1 cellular context compared by ENCODE assay signal in the genomic region with DNA sequence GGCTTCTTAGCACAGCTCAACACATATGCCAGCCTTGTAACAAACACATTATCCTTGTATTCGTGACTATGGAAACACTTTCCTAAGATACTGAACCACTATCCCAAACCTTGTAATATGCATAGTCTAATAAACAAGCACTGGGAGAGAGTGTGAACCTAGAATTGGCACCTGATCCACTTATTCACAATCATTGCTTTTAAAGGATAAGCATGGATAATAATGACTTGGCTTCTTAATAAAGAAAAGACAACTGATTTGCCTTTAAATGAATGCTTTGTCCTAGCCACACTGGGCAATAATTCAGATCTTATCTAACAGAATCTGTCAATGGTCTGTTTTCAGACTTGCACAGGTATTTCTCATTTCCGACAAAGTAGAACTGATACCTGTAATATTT.
TF ChIP-seq lines count a peak whose summit lies in the region.

No MANE protein-coding gene starts in this region.

TF ChIP-seq in WTC11, 78 proteins besides CTCF, POLR2A, EP300 and RAD21:
- TF ChIP-seq ESRRA (CRISPR knock-in tag; IDR thresholded peaks at IDR 0.05; ENCODE audit: borderline replicate concordance) (no peak), RELA (CRISPR knock-in tag; IDR thresholded peaks at IDR 0.05; ENCODE audit: borderline replicate concordance) (no peak), ZNF263 (CRISPR knock-in tag; IDR thresholded peaks at IDR 0.05; ENCODE audit: low read depth) (no peak), ATF1 (CRISPR knock-in tag; IDR thresholded peaks at IDR 0.05) (no peak), ZNF219 (CRISPR knock-in tag; IDR thresholded peaks at IDR 0.05; ENCODE audit: borderline replicate concordance) (no peak), ZBTB21 (CRISPR knock-in tag; IDR thresholded peaks at IDR 0.05; ENCODE audit: borderline replicate concordance) (no peak), ELF4 (CRISPR knock-in tag; IDR thresholded peaks at IDR 0.05; ENCODE audit: low read depth) (no peak), GTF2I (CRISPR knock-in tag; conservative IDR thresholded peaks at IDR 0.05) (no peak), NR2C2 (CRISPR knock-in tag; IDR thresholded peaks at IDR 0.05) (no peak), NFATC4 (CRISPR knock-in tag; IDR thresholded peaks at IDR 0.05) (no peak), MXD4 (CRISPR knock-in tag; IDR thresholded peaks at IDR 0.05; ENCODE audit: borderline replicate concordance) (no peak), GABPB1 (CRISPR knock-in tag; IDR thresholded peaks at IDR 0.05) (no peak), HMGA2 (CRISPR knock-in tag; IDR thresholded peaks at IDR 0.05) (no peak), PRRX2 (CRISPR knock-in tag; IDR thresholded peaks at IDR 0.05) (no peak), SMAD4 (CRISPR knock-in tag; IDR thresholded peaks at IDR 0.05) (no peak)
- TF ChIP-seq, protein P1, sequence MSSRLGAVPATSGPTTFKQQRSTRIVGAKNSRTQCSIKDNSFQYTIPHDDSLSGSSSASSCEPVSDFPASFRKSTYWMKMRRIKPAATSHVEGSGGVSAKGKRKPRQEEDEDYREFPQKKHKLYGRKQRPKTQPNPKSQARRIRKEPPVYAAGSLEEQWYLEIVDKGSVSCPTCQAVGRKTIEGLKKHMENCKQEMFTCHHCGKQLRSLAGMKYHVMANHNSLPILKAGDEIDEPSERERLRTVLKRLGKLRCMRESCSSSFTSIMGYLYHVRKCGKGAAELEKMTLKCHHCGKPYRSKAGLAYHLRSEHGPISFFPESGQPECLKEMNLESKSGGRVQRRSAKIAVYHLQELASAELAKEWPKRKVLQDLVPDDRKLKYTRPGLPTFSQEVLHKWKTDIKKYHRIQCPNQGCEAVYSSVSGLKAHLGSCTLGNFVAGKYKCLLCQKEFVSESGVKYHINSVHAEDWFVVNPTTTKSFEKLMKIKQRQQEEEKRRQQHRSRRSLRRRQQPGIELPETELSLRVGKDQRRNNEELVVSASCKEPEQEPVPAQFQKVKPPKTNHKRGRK (CRISPR knock-in tag; IDR thresholded peaks at IDR 0.05; ENCODE audit: borderline replicate concordance) = no peak
- TF ChIP-seq, protein P2, sequence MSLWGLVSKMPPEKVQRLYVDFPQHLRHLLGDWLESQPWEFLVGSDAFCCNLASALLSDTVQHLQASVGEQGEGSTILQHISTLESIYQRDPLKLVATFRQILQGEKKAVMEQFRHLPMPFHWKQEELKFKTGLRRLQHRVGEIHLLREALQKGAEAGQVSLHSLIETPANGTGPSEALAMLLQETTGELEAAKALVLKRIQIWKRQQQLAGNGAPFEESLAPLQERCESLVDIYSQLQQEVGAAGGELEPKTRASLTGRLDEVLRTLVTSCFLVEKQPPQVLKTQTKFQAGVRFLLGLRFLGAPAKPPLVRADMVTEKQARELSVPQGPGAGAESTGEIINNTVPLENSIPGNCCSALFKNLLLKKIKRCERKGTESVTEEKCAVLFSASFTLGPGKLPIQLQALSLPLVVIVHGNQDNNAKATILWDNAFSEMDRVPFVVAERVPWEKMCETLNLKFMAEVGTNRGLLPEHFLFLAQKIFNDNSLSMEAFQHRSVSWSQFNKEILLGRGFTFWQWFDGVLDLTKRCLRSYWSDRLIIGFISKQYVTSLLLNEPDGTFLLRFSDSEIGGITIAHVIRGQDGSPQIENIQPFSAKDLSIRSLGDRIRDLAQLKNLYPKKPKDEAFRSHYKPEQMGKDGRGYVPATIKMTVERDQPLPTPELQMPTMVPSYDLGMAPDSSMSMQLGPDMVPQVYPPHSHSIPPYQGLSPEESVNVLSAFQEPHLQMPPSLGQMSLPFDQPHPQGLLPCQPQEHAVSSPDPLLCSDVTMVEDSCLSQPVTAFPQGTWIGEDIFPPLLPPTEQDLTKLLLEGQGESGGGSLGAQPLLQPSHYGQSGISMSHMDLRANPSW (CRISPR knock-in tag; conservative IDR thresholded peaks at IDR 0.05; ENCODE audit: low read depth) = no peak
- TF ChIP-seq, protein P3, sequence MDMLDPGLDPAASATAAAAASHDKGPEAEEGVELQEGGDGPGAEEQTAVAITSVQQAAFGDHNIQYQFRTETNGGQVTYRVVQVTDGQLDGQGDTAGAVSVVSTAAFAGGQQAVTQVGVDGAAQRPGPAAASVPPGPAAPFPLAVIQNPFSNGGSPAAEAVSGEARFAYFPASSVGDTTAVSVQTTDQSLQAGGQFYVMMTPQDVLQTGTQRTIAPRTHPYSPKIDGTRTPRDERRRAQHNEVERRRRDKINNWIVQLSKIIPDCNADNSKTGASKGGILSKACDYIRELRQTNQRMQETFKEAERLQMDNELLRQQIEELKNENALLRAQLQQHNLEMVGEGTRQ (CRISPR knock-in tag; IDR thresholded peaks at IDR 0.05) = no peak
